Comparison of ENCODE assay signal across 1 cellular context in the genomic region with DNA sequence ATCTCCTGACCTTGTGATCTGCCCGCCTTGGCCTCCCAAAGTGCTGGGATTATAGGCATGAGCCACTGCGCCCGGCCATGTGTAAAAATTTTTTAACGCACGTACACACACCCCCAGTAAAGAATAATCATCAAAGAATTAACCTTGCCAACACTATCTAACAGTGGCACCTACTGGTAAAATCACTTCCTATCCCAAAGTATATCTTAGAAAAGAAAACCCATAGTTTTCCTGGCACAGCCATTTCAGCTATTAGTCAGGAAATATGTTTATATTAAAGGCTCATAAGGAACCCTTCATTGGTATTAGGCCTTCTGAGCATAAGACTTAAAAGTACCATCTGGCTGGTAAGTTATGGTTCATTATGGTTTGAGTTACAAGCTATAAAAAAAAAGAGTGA.
TF ChIP-seq lines count a peak whose summit lies in the region.

No MANE protein-coding gene starts in this region.

TF ChIP-seq in SK-N-SH, 30 proteins besides CTCF, POLR2A, EP300 and RAD21 (continued from another document):
- TF ChIP-seq, protein P1, sequence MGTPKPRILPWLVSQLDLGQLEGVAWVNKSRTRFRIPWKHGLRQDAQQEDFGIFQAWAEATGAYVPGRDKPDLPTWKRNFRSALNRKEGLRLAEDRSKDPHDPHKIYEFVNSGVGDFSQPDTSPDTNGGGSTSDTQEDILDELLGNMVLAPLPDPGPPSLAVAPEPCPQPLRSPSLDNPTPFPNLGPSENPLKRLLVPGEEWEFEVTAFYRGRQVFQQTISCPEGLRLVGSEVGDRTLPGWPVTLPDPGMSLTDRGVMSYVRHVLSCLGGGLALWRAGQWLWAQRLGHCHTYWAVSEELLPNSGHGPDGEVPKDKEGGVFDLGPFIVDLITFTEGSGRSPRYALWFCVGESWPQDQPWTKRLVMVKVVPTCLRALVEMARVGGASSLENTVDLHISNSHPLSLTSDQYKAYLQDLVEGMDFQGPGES (IDR thresholded peaks at IDR 0.05; ENCODE audit: low read depth, low read length): no peak
- no peak for TF ChIP-seq YY1 (IDR thresholded peaks at IDR 0.05; ENCODE audit: low read depth)
- TF ChIP-seq EZH2phosphoT487 (IDR thresholded peaks at IDR 0.05; ENCODE audit: borderline replicate concordance, low read depth): no peak
- TF ChIP-seq NFIC (IDR thresholded peaks at IDR 0.05; ENCODE audit: borderline replicate concordance): no peak
- TF ChIP-seq SMC3 (IDR thresholded peaks at IDR 0.05; ENCODE audit: low read depth, low read length): no peak
- no peak for TF ChIP-seq POLR2AphosphoS5 (IDR thresholded peaks at IDR 0.05; ENCODE audit: low read depth, low read length)
- TF ChIP-seq, protein P2, sequence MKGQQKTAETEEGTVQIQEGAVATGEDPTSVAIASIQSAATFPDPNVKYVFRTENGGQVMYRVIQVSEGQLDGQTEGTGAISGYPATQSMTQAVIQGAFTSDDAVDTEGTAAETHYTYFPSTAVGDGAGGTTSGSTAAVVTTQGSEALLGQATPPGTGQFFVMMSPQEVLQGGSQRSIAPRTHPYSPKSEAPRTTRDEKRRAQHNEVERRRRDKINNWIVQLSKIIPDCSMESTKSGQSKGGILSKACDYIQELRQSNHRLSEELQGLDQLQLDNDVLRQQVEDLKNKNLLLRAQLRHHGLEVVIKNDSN (IDR thresholded peaks at IDR 0.05; ENCODE audit: borderline replicate concordance, low read depth): no peak
- no peak for TF ChIP-seq NRF1 (IDR thresholded peaks at IDR 0.05; ENCODE audit: low read depth, low read length)
